ENCODE assay signal across 20 cellular contexts in the genomic region with DNA sequence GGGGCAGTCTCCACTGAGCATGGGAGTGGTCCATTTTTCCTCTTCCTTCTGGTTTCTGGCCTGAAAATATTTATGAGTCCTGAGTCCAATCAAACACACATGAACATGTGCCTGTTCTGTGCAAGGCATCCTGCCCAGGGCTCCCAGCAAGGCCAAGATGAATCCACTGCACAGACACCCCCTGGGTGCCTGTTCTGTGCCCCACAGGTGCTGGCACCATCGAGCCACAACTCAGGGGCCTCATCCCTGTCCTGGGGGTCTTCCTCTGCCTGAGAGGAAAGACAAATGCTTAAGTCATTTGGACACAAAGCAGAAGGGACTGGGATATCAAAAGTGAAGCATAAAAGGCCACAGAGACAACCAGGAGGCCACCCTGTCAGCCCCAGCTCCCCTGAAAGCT.
"Had no signal": no experiment of that assay in that cellular context is flagged by ENCODE, and none has a peak within 500 bp of the region (broad histone marks: within the 10 kb centered on the region; RNA-seq: fewer than 3 reads in every experiment).

No MANE protein-coding gene starts in this region.

- H3K4me3 Mint-ChIP-seq: activated CD4-positive, alpha-beta T cell treated with anti-CD3 and anti-CD28 coated beads, Interleukin-2, amount 10 ng/mL, durations not matched to agents 7 days and 5 days; activated naive CD8-positive, alpha-beta T cell treated with anti-CD3 and anti-CD28 coated beads, Interleukin-2, amount 10 ng/mL, durations not matched to agents 7 days and 5 days; activated T-cell treated with anti-CD3 and anti-CD28 coated beads, Interleukin-2, amount 50 U/mL, for 72 hours; central memory CD8-positive, alpha-beta T cell had no signal

- FAIRE-seq: TTC549 had no signal

- H3K27me3 ChIP-seq: brain microvascular endothelial cell, right atrium auricular region had no signal

- H3K27ac ChIP-seq: brain microvascular endothelial cell, foreskin keratinocyte, right atrium auricular region, skin epidermis, suprapubic skin had no signal

- ATAC-seq: activated T-cell treated with anti-CD3 and anti-CD28 coated beads, Interleukin-2, amount 50 U/mL, for 72 hours had no signal

- H3K36me3 Mint-ChIP-seq: activated naive CD8-positive, alpha-beta T cell treated with anti-CD3 and anti-CD28 coated beads, Interleukin-2, amount 10 ng/mL, durations not matched to agents 7 days and 5 days had no signal

- H3K27ac Mint-ChIP-seq: activated CD4-positive, alpha-beta T cell treated with anti-CD3 and anti-CD28 coated beads, Interleukin-2, amount 10 ng/mL, durations not matched to agents 7 days and 5 days; activated naive CD8-positive, alpha-beta T cell treated with anti-CD3 and anti-CD28 coated beads, Interleukin-2, amount 10 ng/mL, durations not matched to agents 7 days and 5 days; activated T-cell treated with anti-CD3 and anti-CD28 coated beads, Interleukin-2, amount 50 U/mL, for 72 hours had no signal

- DNase-seq: activated CD4-positive, alpha-beta T cell treated with anti-CD3 and anti-CD28 coated beads, Interleukin-2, amount 10 ng/mL, durations not matched to agents 7 days and 5 days; activated CD8-positive, alpha-beta memory T cell treated with anti-CD3 and anti-CD28 coated beads, Interleukin-2, amount 50 U/mL, for 48 hours; activated gamma-delta T cell treated with Interleukin-2 at 50 U/mL for 16 hours; activated naive CD8-positive, alpha-beta T cell treated with anti-CD3 and anti-CD28 coated beads, Interleukin-2, amount 10 ng/mL, durations not matched to agents 7 days and 5 days; activated T-cell treated with anti-CD3 and anti-CD28 coated beads, Interleukin-2, amount 50 U/mL, for 72 hours; cortex of kidney; effector CD8-positive, alpha-beta T cell; glutamatergic neuron; midbrain; stimulated activated CD4-positive, alpha-beta T cell treated with anti-CD3 and anti-CD28 coated beads, Interleukin-15, amount 100 ng/mL, for 24 hours; stimulated activated CD4-positive, alpha-beta T cell treated with anti-CD3 and anti-CD28 coated beads, Interleukin-4, amount 100 ng/mL, for 24 hours; stimulated activated naive CD4-positive, alpha-beta T cell treated with Interleukin-2 at 50 U/mL for 16 hours; T-helper 2 cell had no signal

- H3K4me1 Mint-ChIP-seq: activated CD4-positive, alpha-beta T cell treated with anti-CD3 and anti-CD28 coated beads, Interleukin-2, amount 10 ng/mL, durations not matched to agents 7 days and 5 days; activated naive CD8-positive, alpha-beta T cell treated with anti-CD3 and anti-CD28 coated beads, Interleukin-2, amount 10 ng/mL, durations not matched to agents 7 days and 5 days; central memory CD8-positive, alpha-beta T cell had no signal

- H3K4me3 ChIP-seq: right atrium auricular region, skin epidermis, suprapubic skin had no signal

- H3K4me1 ChIP-seq: foreskin keratinocyte, right atrium auricular region, suprapubic skin had no signal

- H3K36me3 ChIP-seq: brain microvascular endothelial cell, right atrium auricular region, suprapubic skin had no signal
